12 cellular contexts compared by ENCODE assay signal in genomic region chr7:3760696-3761095, GRCh38.
"Had no signal": no experiment of that assay in that cellular context is flagged by ENCODE, and none has a peak within 500 bp of the region (broad histone marks: within the 10 kb centered on the region; RNA-seq: fewer than 3 reads in every experiment).

No MANE protein-coding gene starts in this region.

- H3K9ac ChIP-seq: parathyroid adenoma had no signal

- H3K36me3 Mint-ChIP-seq: activated CD8-positive, alpha-beta memory T cell treated with anti-CD3 and anti-CD28 coated beads, Interleukin-2, amount 10 ng/mL, durations not matched to agents 7 days and 5 days; activated naive CD8-positive, alpha-beta T cell had no signal

- H2AFZ ChIP-seq: parathyroid adenoma had no signal

- H3K9me3 Mint-ChIP-seq: activated T-cell treated with anti-CD3 and anti-CD28 coated beads, Interleukin-2, amount 50 U/mL, for 24 hours had no signal

- H3K4me1 ChIP-seq: parathyroid adenoma, thyroid gland, uterus had no signal

- H3K4me1 Mint-ChIP-seq: activated CD8-positive, alpha-beta memory T cell treated with anti-CD3 and anti-CD28 coated beads, Interleukin-2, amount 10 ng/mL, durations not matched to agents 7 days and 5 days had no signal

- DNase-seq: activated CD4-positive, alpha-beta T cell treated with anti-CD3 and anti-CD28 coated beads for 1 hour; activated CD4-positive, alpha-beta T cell treated with anti-CD3 and anti-CD28 coated beads, Interleukin-2, amount 50 U/mL, for 48 hours; activated CD8-positive, alpha-beta memory T cell treated with anti-CD3 and anti-CD28 coated beads, Interleukin-2, amount 10 ng/mL, durations not matched to agents 7 days and 5 days; activated effector memory CD4-positive, alpha-beta T cell treated with Interleukin-2 at 50 U/mL for 16 hours; activated T-cell treated with anti-CD3 and anti-CD28 coated beads, Interleukin-2, amount 50 U/mL, for 24 hours; anterior cingulate cortex; small intestine; T1000; thyroid gland; uterus had no signal

- H3K36me3 ChIP-seq: thyroid gland, uterus had no signal

- H3K27ac Mint-ChIP-seq: activated CD8-positive, alpha-beta memory T cell treated with anti-CD3 and anti-CD28 coated beads, Interleukin-2, amount 10 ng/mL, durations not matched to agents 7 days and 5 days; activated naive CD8-positive, alpha-beta T cell; activated T-cell treated with anti-CD3 and anti-CD28 coated beads, Interleukin-2, amount 50 U/mL, for 24 hours had no signal

- H3K9me3 ChIP-seq: thyroid gland, uterus had no signal

- H3K79me2 ChIP-seq: parathyroid adenoma had no signal

- H3K27ac ChIP-seq: parathyroid adenoma, thyroid gland, uterus had no signal

- ATAC-seq: activated CD8-positive, alpha-beta memory T cell treated with anti-CD3 and anti-CD28 coated beads, Interleukin-2, amount 10 ng/mL, durations not matched to agents 7 days and 5 days had no signal

- H3K27me3 ChIP-seq: thyroid gland, uterus had no signal

- H3K4me3 ChIP-seq: thyroid gland, uterus had no signal

- H3K4me3 Mint-ChIP-seq: activated CD8-positive, alpha-beta memory T cell treated with anti-CD3 and anti-CD28 coated beads, Interleukin-2, amount 10 ng/mL, durations not matched to agents 7 days and 5 days; activated naive CD8-positive, alpha-beta T cell; activated T-cell treated with anti-CD3 and anti-CD28 coated beads, Interleukin-2, amount 50 U/mL, for 24 hours had no signal
